19 cellular contexts compared by ENCODE assay signal in genomic region chr20:2771631-2772080, GRCh38. TPM values are rescaled to one million over a fixed set of nuclear protein-coding genes. Genes with fewer than 3 reads are reported as not detected.
DNase-seq lines count a peak whose midpoint lies in the region; ATAC-seq and TF ChIP-seq lines count a peak whose summit lies in the region.
"Had no signal": no experiment of that assay in that cellular context is flagged by ENCODE, and none has a peak within 500 bp of the region (broad histone marks: within the 10 kb centered on the region; RNA-seq: fewer than 3 reads in every experiment).

No MANE protein-coding gene starts in this region.

- no peak overlapping the region for H3T11ph ChIP-seq in H9 (ENCODE audit: low read length)

- H3K27ac Mint-ChIP-seq in H9, result no peak overlapping the region
- H3K27ac Mint-ChIP-seq in chondrocyte (ENCODE audit: unreplicated experiment), result no peak overlapping the region
- H3K27ac Mint-ChIP-seq: CD14-positive monocyte, nephron had no signal

- H3K9ac ChIP-seq in H9 (ENCODE audit: extremely low read depth, insufficient read length, low read length), result no peak overlapping the region

- H2BK120ac ChIP-seq in H9 (ENCODE audit: low read depth, low read length, poor library complexity, severe bottlenecking), result no peak overlapping the region

- H3K27me3 Mint-ChIP-seq in H9 (ENCODE audit: low read depth) (peaks cover 32% of the 10 kb centered on the region), chondrocyte (ENCODE audit: low read depth) (peaks cover 19% of the 10 kb centered on the region)

- H3K4me3 Mint-ChIP-seq in H9 (no peak overlapping the region), chondrocyte (ENCODE audit: unreplicated experiment) (no peak overlapping the region)
- H3K4me3 Mint-ChIP-seq: activated T-cell treated with anti-CD3 and anti-CD28 coated beads, Interleukin-2, amount 50 U/mL, for 4 hours; CD14-positive monocyte; nephron had no signal

- H4K8ac ChIP-seq in H9 (replicated peaks; ENCODE audit: insufficient read length, low read depth, low read length), result no peak overlapping the region

- H3K79me1 ChIP-seq in H9 (ENCODE audit: insufficient read depth, low read depth, low read length, poor library complexity, severe bottlenecking), result no peaks in the 10 kb centered on the region

- H3K4me1 Mint-ChIP-seq in H9 (peaks cover 4 to 5% of the 10 kb centered on the region in 2 experiments; a peak in 2 of 4 replicates), chondrocyte (ENCODE audit: low read depth) (peaks cover 14% of the 10 kb centered on the region)
- H3K4me1 Mint-ChIP-seq: nephron had no signal

- H2BK12ac ChIP-seq in H9 (ENCODE audit: insufficient read length, low read depth, low read length), result no peak overlapping the region

- no peak overlapping the region for H2BK15ac ChIP-seq in H9 (ENCODE audit: low read depth, low read length)

- H3K4me1 ChIP-seq in H9 (ENCODE audit: insufficient read depth, low read length) (no peaks in the 10 kb centered on the region), osteoblast (ENCODE audit: insufficient read depth, low read length) (peaks cover 13% of the 10 kb centered on the region)
- H3K4me1 ChIP-seq: upper lobe of right lung had no signal

- no peaks in the 10 kb centered on the region for H3K36me3 Mint-ChIP-seq in H9 (ENCODE audit: insufficient read depth in 1 of 3, low read depth in 3 of 3)
- H3K36me3 Mint-ChIP-seq in chondrocyte (ENCODE audit: low read depth), result no peaks in the 10 kb centered on the region
- H3K36me3 Mint-ChIP-seq: CD14-positive monocyte had no signal

- no peak overlapping the region for H3K23ac ChIP-seq in H9 (ENCODE audit: insufficient read length, low read depth, low read length)

- no peak overlapping the region for H3K18ac ChIP-seq in H9 (ENCODE audit: insufficient read length, low read depth, low read length)

- H3K4me2 ChIP-seq in H9 (ENCODE audit: insufficient read depth, insufficient read length, low read length) (no peak overlapping the region), osteoblast (ENCODE audit: insufficient read depth, low read length) (no peak overlapping the region)

- H2AFZ ChIP-seq in H9 (ENCODE audit: low read length) (no peak overlapping the region), osteoblast (ENCODE audit: low read length) (no peak overlapping the region)

- H2BK5ac ChIP-seq in H9 (ENCODE audit: insufficient read length, low read length), result no peak overlapping the region

- WGBS in H9 (ENCODE audit: extremely low coverage, insufficient read length, low lambda C conversion rate), result no CpG with 5 or more reads among the region's 12 CpGs

- H3K4me3 ChIP-seq in osteoblast (ENCODE audit: insufficient read depth, low read length), result no peak overlapping the region
- H3K4me3 ChIP-seq: upper lobe of right lung had no signal

- DNase-seq in H9 (peak; percentile 65), NCI-H226 (peak; percentile 17), chondrocyte (ENCODE audit: low spot score) (peak; percentile 55), osteoblast (ENCODE audit: insufficient read length, low spot score, missing footprints) (peak; percentile 51), NCI-H1436 treated with DMSO at 0.1 percent for 48 hours (lab: John Stamatoyannopoulos, UW) (no peak), glomerular visceral epithelial cell (ENCODE audit: extremely low spot score) (no peak)
- DNase-seq: activated T-cell treated with anti-CD3 and anti-CD28 coated beads, Interleukin-2, amount 50 U/mL, for 4 hours; NCI-H2227 treated with DMSO at 0.1 percent for 48 hours; right cardiac atrium; SW 1271; upper lobe of right lung had no signal

- H3K9me3 ChIP-seq in H9 (ENCODE audit: control insufficient read depth, low read depth, low read length) (no peaks in the 10 kb centered on the region), osteoblast (ENCODE audit: low read depth, low read length) (peaks cover 2% of the 10 kb centered on the region)

- H3K27ac ChIP-seq in H9 (ENCODE audit: insufficient read length, low read depth, low read length) (no peak overlapping the region), osteoblast (ENCODE audit: low read depth, low read length) (no peak overlapping the region)
- H3K27ac ChIP-seq: upper lobe of right lung had no signal

- no peak overlapping the region for H4K5ac ChIP-seq in H9 (ENCODE audit: insufficient read length, low read depth, low read length)

- no peaks in the 10 kb centered on the region for H3K23me2 ChIP-seq in H9 (ENCODE audit: insufficient read length, low read depth, low read length, poor library complexity, severe bottlenecking)

- H3K14ac ChIP-seq in H9 (ENCODE audit: insufficient read depth, low read length), result no peak overlapping the region

- H3K79me2 ChIP-seq in H9 (ENCODE audit: insufficient read depth, low read length) (no peaks in the 10 kb centered on the region), osteoblast (ENCODE audit: insufficient read depth, low read length) (no peaks in the 10 kb centered on the region)

- H4K20me1 ChIP-seq in H9 (ENCODE audit: control insufficient read depth, insufficient read depth, insufficient read length) (no peaks in the 10 kb centered on the region), osteoblast (ENCODE audit: insufficient read depth, low read length) (peaks cover 15% of the 10 kb centered on the region)

- H3K9me3 Mint-ChIP-seq in H9 (peaks cover 2 to 3% of the 10 kb centered on the region in 2 experiments; a peak in 1 of 5 replicates), chondrocyte (ENCODE audit: low read depth) (no peaks in the 10 kb centered on the region)
- H3K9me3 Mint-ChIP-seq: activated T-cell treated with anti-CD3 and anti-CD28 coated beads, Interleukin-2, amount 50 U/mL, for 4 hours had no signal

- no peak overlapping the region for H2AK5ac ChIP-seq in H9 (ENCODE audit: insufficient read length, low read length)

- H4K91ac ChIP-seq in H9 (ENCODE audit: insufficient read length, low read depth, low read length), result no peak overlapping the region

- TF ChIP-seq CTCF in H9 (conservative IDR thresholded peaks at IDR 0.05) (peak; percentile 46; the same call in 2 of the 3 replicates), chondrocyte (IDR thresholded peaks at IDR 0.05) (no peak), osteoblast (IDR thresholded peaks at IDR 0.05; ENCODE audit: extremely low read depth, low read depth, low read length) (no peak)

- H3K4ac ChIP-seq in H9 (ENCODE audit: low read depth, low read length), result no peak overlapping the region

- no peaks in the 10 kb centered on the region for H3K27me3 ChIP-seq in H9 (ENCODE audit: insufficient read depth, low read length)
- H3K27me3 ChIP-seq in osteoblast (ENCODE audit: insufficient read depth, low read length), result peaks cover 55% of the 10 kb centered on the region

- no peak for ATAC-seq in HG03280 (IDR thresholded peaks at IDR 0.05; ENCODE audit: unreplicated experiment)
- ATAC-seq: activated T-cell treated with anti-CD3 and anti-CD28 coated beads, Interleukin-2, amount 50 U/mL, for 4 hours; esophagus mucosa; upper lobe of right lung had no signal

- no peaks in the 10 kb centered on the region for H3K36me3 ChIP-seq in osteoblast (ENCODE audit: insufficient read depth, low read length)
- H3K36me3 ChIP-seq: upper lobe of right lung had no signal

- H3K56ac ChIP-seq in H9 (ENCODE audit: insufficient read length, low read depth, low read length), result no peak overlapping the region

- H2BK20ac ChIP-seq in H9 (ENCODE audit: low read depth, low read length, poor library complexity, severe bottlenecking), result no peak overlapping the region

RNA-seq across cellular contexts. Expression of gene CPXM1, which starts 28.8 kb away (rescaled TPM):
- total RNA-seq in H9 (2021) (69.0 and 70.0 TPM in 2 replicates), chondrocyte (6.2 to 6.4 TPM (median 6.3 TPM) in 3 replicates), osteoblast (under 0.01 and 0.88 TPM in 2 replicates)
- total RNA-seq: HT-29 had no signal

RNA-seq across cellular contexts. Expression of gene C20orf141, which starts 43.1 kb away (rescaled TPM):
- total RNA-seq in H9 (2021), result not detected in 2 replicates
- total RNA-seq in chondrocyte, result not detected in 3 replicates
- 0.29 and 0.36 TPM in 2 replicates for total RNA-seq in osteoblast
- total RNA-seq: activated T-cell treated with anti-CD3 and anti-CD28 coated beads, Interleukin-2, amount 50 U/mL, for 4 hours; cerebellum; esophagus mucosa; G401; HT-29; liver; right cardiac atrium; upper lobe of right lung had no signal

RNA-seq across cellular contexts. Expression of gene TMEM239, which starts 44.5 kb away (rescaled TPM):
- total RNA-seq in H9 (2021) (not detected in 2 replicates), chondrocyte (not detected in 3 replicates), osteoblast (under 0.01 TPM in 1 of 2 replicates, not detected in the other)
- total RNA-seq: activated T-cell treated with anti-CD3 and anti-CD28 coated beads, Interleukin-2, amount 50 U/mL, for 4 hours; cerebellum; esophagus mucosa; G401; HT-29; liver; right cardiac atrium; upper lobe of right lung had no signal

Comparison
In these comparisons a context has a peak if more than half of its experiments do, and no peak if none do; other contexts are left out.
1. DNase-seq: peak in H9 (single experiment), NCI-H226 (single experiment), chondrocyte (single experiment) and osteoblast (single experiment); none in NCI-H1436 treated with DMSO at 0.1 percent for 48 hours (single experiment) and glomerular visceral epithelial cell (single experiment).